In genomic region chr5:138568061-138568824, GRCh38 we compare ENCODE assay signal across 1 cellular context.
TF ChIP-seq lines count a peak whose summit lies in the region.

No MANE protein-coding gene starts in this region.

TF ChIP-seq in GM12878, 131 proteins besides CTCF, POLR2A, EP300 and RAD21:
- TF ChIP-seq MLLT1 (IDR thresholded peaks at IDR 0.05), result peak; percentile 69; the same call in 1 of the 2 replicates
- no peak for TF ChIP-seq E2F8 (IDR thresholded peaks at IDR 0.05; ENCODE audit: low read depth, partially characterized antibody)
